ENCODE assay signal across 8 cellular contexts in genomic region chr11:82971531-82971946, GRCh38.
DNase-seq lines count a peak whose midpoint lies in the region; ATAC-seq, FAIRE-seq and TF ChIP-seq lines count a peak whose summit lies in the region.
"Not testable (repeated sequence)": the region's sequence is repeated elsewhere in the genome, so short reads cannot be mapped to it uniquely, and the experiment has no call there.

No MANE protein-coding gene starts in this region.

- not testable (repeated sequence) for H3K4me1 ChIP-seq in K562 (replicated peaks in 1 of 2; ENCODE audit: control insufficient read depth in 2 of 2, insufficient read depth in 2 of 2, low read length in 2 of 2); transverse colon
- H3K4me1 ChIP-seq in spleen: peaks cover 0 to 34% (median 8%) of the 10 kb centered on the region in 6 donors

- not testable (repeated sequence) for H3K9ac ChIP-seq in K562 (ENCODE audit: insufficient read depth in 1 of 2, low read depth in 2 of 2, low read length in 2 of 2)

- POLR2A ChIA-PET in K562 (lab: Yijun Ruan, JAX): not testable (repeated sequence)

- H4K20me1 ChIP-seq in K562 (replicated peaks; ENCODE audit: control insufficient read depth, insufficient read depth, low read length): not testable (repeated sequence)

- ATAC-seq in GM18502 (IDR thresholded peaks at IDR 0.05; ENCODE audit: poor library complexity, unreplicated experiment): peak; percentile 51
- ATAC-seq in GM21390 (IDR thresholded peaks at IDR 0.05; ENCODE audit: unreplicated experiment): peak; percentile 44
- ATAC-seq in HG03432 (IDR thresholded peaks at IDR 0.05; ENCODE audit: unreplicated experiment): peak; percentile 49
- ATAC-seq in T-helper 17 cell: peak; percentile 72
- ATAC-seq in K562: not testable (repeated sequence)

- H3K27me3 ChIP-seq in K562 (ENCODE audit: control insufficient read depth in 2 of 2, insufficient read depth in 2 of 2, low read length in 2 of 2); spleen (replicated peaks in 1 of 7); transverse colon: not testable (repeated sequence)

- H3K27me3 Mint-ChIP-seq in T-helper 17 cell: not testable (repeated sequence)

- TF ChIP-seq POLR2A in K562 (conservative IDR thresholded peaks at IDR 0.05); transverse colon (IDR thresholded peaks at IDR 0.05): not testable (repeated sequence)
- TF ChIP-seq POLR2A in spleen (IDR thresholded peaks at IDR 0.05): peak in 1 of 3 donors; percentile 5

- TF ChIP-seq EP300 in K562 (IDR thresholded peaks at IDR 0.05; ENCODE audit: low read length); transverse colon (IDR thresholded peaks at IDR 0.05; ENCODE audit: low read depth): not testable (repeated sequence)

- CTCF ChIA-PET in K562 (lab: Yijun Ruan, JAX; ENCODE audit: low intra/inter-chr PET ratio): not testable (repeated sequence)

- TF ChIP-seq RAD21 in K562 (CRISPR knock-in tag; conservative IDR thresholded peaks at IDR 0.05 in 1 of 2, IDR thresholded peaks at IDR 0.05 in 1 of 2): not testable (repeated sequence)

- H3K9me3 ChIP-seq in T-helper 17 cell (ENCODE audit: control insufficient read depth, low read length, poor library complexity, severe bottlenecking); K562 (replicated peaks; ENCODE audit: control insufficient read depth, insufficient read depth, low read depth, low read length); spleen; transverse colon: not testable (repeated sequence)

- in situ Hi-C loops in K562 (cut with MboI); transverse colon (cut with MboI; ENCODE audit: low pct_ligation_motif_present in 1 of 4, low pct_unique_long_range_greater_than_20kb in 1 of 4, low sequenced_read_pairs in 3 of 4): not testable (repeated sequence)

- not testable (repeated sequence) for H2AFZ ChIP-seq in K562 (ENCODE audit: low read depth, low read length)

- H3K4me2 ChIP-seq in K562 (ENCODE audit: insufficient read depth, low read length): not testable (repeated sequence)

- not testable (repeated sequence) for H3K36me3 Mint-ChIP-seq in T-helper 17 cell (ENCODE audit: low read depth)

- not testable (repeated sequence) for TF ChIP-seq CTCF in K562 (IDR thresholded peaks at IDR 0.05 in 2 of 3, conservative IDR thresholded peaks at IDR 0.05 in 1 of 3; ENCODE audit: insufficient read depth in 2 of 3, low read depth in 1 of 3, low read length in 3 of 3); spleen (IDR thresholded peaks at IDR 0.05 in 8 of 11, conservative IDR thresholded peaks at IDR 0.05 in 3 of 11); transverse colon (IDR thresholded peaks at IDR 0.05)

- not testable (repeated sequence) for H3K4me1 Mint-ChIP-seq in T-helper 17 cell

- not testable (repeated sequence) for H3K27ac ChIP-seq in K562 (ENCODE audit: extremely low read depth, low read depth, low read length)
- H3K27ac ChIP-seq in spleen (peak overlapping the region in 7 of 8 donors; percentile 27 to 76 (median 55)), transverse colon (peak overlapping the region in 1 of 4 donors; percentile 54)

- not testable (repeated sequence) for DNase-seq in T-helper 17 cell; K562 (ENCODE audit: extremely low read depth in 1 of 4, low spot score in 3 of 4)
- peak; percentile 53 for DNase-seq in activated T-cell treated with anti-CD3 and anti-CD28 coated beads, Interleukin-2, amount 50 U/mL, for 1 hour
- DNase-seq in spleen (peak; percentile 74), transverse colon (peak; percentile 54)

- not testable (repeated sequence) for H3K4me3 ChIP-seq in K562, transverse colon
- H3K4me3 ChIP-seq in spleen: peak overlapping the region in 4 of 8 donors; percentile 6 to 55 (median 18)

- H3K4me3 Mint-ChIP-seq in T-helper 17 cell: peak overlapping the region; percentile 84

- H3K79me2 ChIP-seq in K562 (ENCODE audit: control insufficient read depth, insufficient read depth, low read length): not testable (repeated sequence)

- 61% methylated on average over 7 of the region's 8 CpGs for WGBS in K562 (ENCODE audit: insufficient coverage, low coverage, missing lambda C conversion rate)
- WGBS in spleen, 5 donors: 50 to 64% (median 52%) methylated on average over 8 of the region's 8 CpGs
- WGBS in transverse colon (ENCODE audit: low coverage in 1 of 2), 2 donors: 81 to 89% methylated on average over 6 to 8 of the region's 8 CpGs

- H3K9me1 ChIP-seq in K562 (ENCODE audit: control insufficient read depth, insufficient read depth, low read length): not testable (repeated sequence)

- not testable (repeated sequence) for BruUV-seq in K562 (replicated peaks; lab: Mats Ljungman, UMichigan)

- H3K36me3 ChIP-seq in K562 (ENCODE audit: control insufficient read depth, insufficient read depth, low read length); spleen; transverse colon: not testable (repeated sequence)

- H3K27ac Mint-ChIP-seq in T-helper 17 cell: not testable (repeated sequence)

- not testable (repeated sequence) for FAIRE-seq in K562 (lab: Jason Lieb, UNC)

- intact Hi-C loops in K562 (cut with micrococcal nuclease); spleen (cut with DNase I; ENCODE audit: low total_unique reads); transverse colon (cut with DNase I; ENCODE audit: low total_unique reads): not testable (repeated sequence)

TF ChIP-seq in K562, 482 proteins besides CTCF, POLR2A, EP300 and RAD21:
- TF ChIP-seq NFYB (IDR thresholded peaks at IDR 0.05; ENCODE audit: extremely low read depth, insufficient read length): peak; percentile 54
TF ChIP-seq in K562: peak in this region for 1; not testable (repeated sequence) for 481.
